ENCODE assay signal across 8 cellular contexts in genomic region chr6:41071923-41072835, GRCh38. TPM values are rescaled to one million over a fixed set of nuclear protein-coding genes. Genes with fewer than 3 reads are reported as not detected.
DNase-seq lines count a peak whose midpoint lies in the region; ATAC-seq, FAIRE-seq and TF ChIP-seq lines count a peak whose summit lies in the region.

A gene with protein sequence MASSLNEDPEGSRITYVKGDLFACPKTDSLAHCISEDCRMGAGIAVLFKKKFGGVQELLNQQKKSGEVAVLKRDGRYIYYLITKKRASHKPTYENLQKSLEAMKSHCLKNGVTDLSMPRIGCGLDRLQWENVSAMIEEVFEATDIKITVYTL (minus strand): TSS chr6:41072356. CDS start chr6:41071634, 722 bp downstream.

- DNase-seq in NCI-H2196 treated with DMSO at 0.1 percent for 48 hours (lab: John Stamatoyannopoulos, UW; ENCODE audit: unreplicated experiment), result peak; percentile 99
- DNase-seq in breast epithelium (ENCODE audit: low spot score in 2 of 2), result peak; percentile 99
- DNase-seq in small intestine, result peak; percentile 100

- H3K4me3 ChIP-seq in ACC112 (ENCODE audit: low read depth, low read length), result peak within 1 kb of the TSS; percentile 92
- H3K4me3 ChIP-seq in breast epithelium, result peak within 1 kb of the TSS; percentile 78 to 99 (median 90)
- peak within 1 kb of the TSS; percentile 84 for H3K4me3 ChIP-seq in iPS-20b (ENCODE audit: low read length)
- H3K4me3 ChIP-seq in small intestine (ENCODE audit: low read depth in 1 of 2, low read length in 2 of 2), result peak within 1 kb of the TSS; percentile 83 to 94

- 0 to 1% (median 1%) methylated on average over 59 to 63 of the region's 63 CpGs for WGBS in small intestine, 3 donors

- H3K4me1 ChIP-seq in ACC112 (ENCODE audit: control insufficient read depth, insufficient read depth, low read length, unreplicated experiment) (peaks cover 27% of the 10 kb centered on the region), breast epithelium (peaks cover 0 to 8% of the 10 kb centered on the region in 2 donors), iPS-20b (ENCODE audit: insufficient read depth, low read length) (peaks cover 21% of the 10 kb centered on the region; the same call in 1 of the 2 replicates), small intestine (ENCODE audit: control insufficient read depth in 2 of 2, insufficient read depth in 1 of 2, low read depth in 1 of 2, low read length in 1 of 2) (peaks cover 4 to 6% of the 10 kb centered on the region in 2 donors)

- FAIRE-seq in small intestine (lab: Jason Lieb, UNC), result peak; percentile 87

- H3K27me3 ChIP-seq in ACC112 (ENCODE audit: insufficient read depth, low read length), result no peaks in the 10 kb centered on the region
- H3K27me3 ChIP-seq in breast epithelium, result no peaks in the 10 kb centered on the region
- H3K27me3 ChIP-seq in iPS-20b (ENCODE audit: insufficient read depth, low read length), result no peaks in the 10 kb centered on the region
- H3K27me3 ChIP-seq in small intestine (ENCODE audit: control insufficient read depth in 2 of 2, insufficient read depth in 2 of 2, low read length in 2 of 2), result no peaks in the 10 kb centered on the region

- H3K27ac ChIP-seq in ACC112 (ENCODE audit: low read depth, low read length) (peak within 1 kb of the TSS; percentile 93), VCaP (peak within 1 kb of the TSS; percentile 99), breast epithelium (peak within 1 kb of the TSS; percentile 99), iPS-20b (ENCODE audit: low read length) (peak within 1 kb of the TSS; percentile 99), small intestine (ENCODE audit: low read depth in 1 of 2, low read length in 1 of 2) (peak within 1 kb of the TSS; percentile 95 to 100)

- H3K36me3 ChIP-seq in ACC112 (ENCODE audit: insufficient read depth, low read length), result 0 out of 2 replicates have a peak, but pooled peaks cover 4% of the 10 kb centered on the region
- H3K36me3 ChIP-seq in breast epithelium, result no peaks in the 10 kb centered on the region
- H3K36me3 ChIP-seq in iPS-20b (ENCODE audit: insufficient read depth, low read depth, low read length), result peaks cover 44% of the 10 kb centered on the region
- H3K36me3 ChIP-seq in small intestine (ENCODE audit: control insufficient read depth in 2 of 2, insufficient read depth in 2 of 2, low read length in 2 of 2), result peaks cover 0 to 2% of the 10 kb centered on the region in 2 donors

- H2AFZ ChIP-seq in ACC112 (ENCODE audit: low read length, unreplicated experiment), result peak within 1 kb of the TSS; percentile 96

- no peaks in the 10 kb centered on the region for H3K9me3 ChIP-seq in breast epithelium
- H3K9me3 ChIP-seq in iPS-20b (ENCODE audit: insufficient read depth, low read depth, low read length), result no peaks in the 10 kb centered on the region
- H3K9me3 ChIP-seq in small intestine (ENCODE audit: control insufficient read depth, low read depth), result no peaks in the 10 kb centered on the region

- peak; percentile 45 for TF ChIP-seq POLR2A in breast epithelium (IDR thresholded peaks at IDR 0.05)

- H3K9ac ChIP-seq in iPS-20b (ENCODE audit: low read depth, low read length), result peak within 1 kb of the TSS; percentile 99

- intact Hi-C loops in breast epithelium (cut with DNase I; ENCODE audit: low total_unique reads), result loop anchor here (5.0 kb wide), 1 partner anchor 1185 kb away; no protein-coding TSS in a partner anchor

- H3K79me2 ChIP-seq in ACC112 (ENCODE audit: control insufficient read depth, insufficient read depth, low read length, unreplicated experiment), result peaks cover 44% of the 10 kb centered on the region

- ATAC-seq in GM18870 (IDR thresholded peaks at IDR 0.05; ENCODE audit: unreplicated experiment) (peak; percentile 64), HG03135 (IDR thresholded peaks at IDR 0.05; ENCODE audit: unreplicated experiment) (peak; percentile 59)

- TF ChIP-seq CTCF in VCaP (conservative IDR thresholded peaks at IDR 0.05) (no peak), breast epithelium (IDR thresholded peaks at IDR 0.05) (peak in 1 of 3 donors; percentile 22)

RNA-seq across cellular contexts. Expression of the gene that starts here (rescaled TPM):
- total RNA-seq in breast epithelium, result 10 to 100 TPM; 17.0 to 26.2 (median 22.3) TPM
- polyA plus RNA-seq in small intestine, result 10 to 100 TPM; 31.3 to 45.1 (median 42.0) TPM

Comparison
In these comparisons a context has a peak if more than half of its experiments do, and no peak if none do; other contexts are left out.
1. Peak in every context shown above with its lines: DNase-seq, ATAC-seq, H3K4me3 ChIP-seq and H3K27ac ChIP-seq.